Comparison of ENCODE assay signal across 1 cellular context in genomic region chr1:8013399-8013798, GRCh38.
TF ChIP-seq lines count a peak whose summit lies in the region.

No MANE protein-coding gene starts in this region.

TF ChIP-seq in GM23338, 12 proteins besides CTCF, POLR2A, EP300 and RAD21:
- TF ChIP-seq ZNF462 (CRISPR knock-in tag; IDR thresholded peaks at IDR 0.05): no peak
- no peak for TF ChIP-seq STAT1 (IDR thresholded peaks at IDR 0.05; ENCODE audit: unreplicated experiment)
- TF ChIP-seq JUNB (IDR thresholded peaks at IDR 0.05; ENCODE audit: unreplicated experiment): no peak
- TF ChIP-seq, protein P1, sequence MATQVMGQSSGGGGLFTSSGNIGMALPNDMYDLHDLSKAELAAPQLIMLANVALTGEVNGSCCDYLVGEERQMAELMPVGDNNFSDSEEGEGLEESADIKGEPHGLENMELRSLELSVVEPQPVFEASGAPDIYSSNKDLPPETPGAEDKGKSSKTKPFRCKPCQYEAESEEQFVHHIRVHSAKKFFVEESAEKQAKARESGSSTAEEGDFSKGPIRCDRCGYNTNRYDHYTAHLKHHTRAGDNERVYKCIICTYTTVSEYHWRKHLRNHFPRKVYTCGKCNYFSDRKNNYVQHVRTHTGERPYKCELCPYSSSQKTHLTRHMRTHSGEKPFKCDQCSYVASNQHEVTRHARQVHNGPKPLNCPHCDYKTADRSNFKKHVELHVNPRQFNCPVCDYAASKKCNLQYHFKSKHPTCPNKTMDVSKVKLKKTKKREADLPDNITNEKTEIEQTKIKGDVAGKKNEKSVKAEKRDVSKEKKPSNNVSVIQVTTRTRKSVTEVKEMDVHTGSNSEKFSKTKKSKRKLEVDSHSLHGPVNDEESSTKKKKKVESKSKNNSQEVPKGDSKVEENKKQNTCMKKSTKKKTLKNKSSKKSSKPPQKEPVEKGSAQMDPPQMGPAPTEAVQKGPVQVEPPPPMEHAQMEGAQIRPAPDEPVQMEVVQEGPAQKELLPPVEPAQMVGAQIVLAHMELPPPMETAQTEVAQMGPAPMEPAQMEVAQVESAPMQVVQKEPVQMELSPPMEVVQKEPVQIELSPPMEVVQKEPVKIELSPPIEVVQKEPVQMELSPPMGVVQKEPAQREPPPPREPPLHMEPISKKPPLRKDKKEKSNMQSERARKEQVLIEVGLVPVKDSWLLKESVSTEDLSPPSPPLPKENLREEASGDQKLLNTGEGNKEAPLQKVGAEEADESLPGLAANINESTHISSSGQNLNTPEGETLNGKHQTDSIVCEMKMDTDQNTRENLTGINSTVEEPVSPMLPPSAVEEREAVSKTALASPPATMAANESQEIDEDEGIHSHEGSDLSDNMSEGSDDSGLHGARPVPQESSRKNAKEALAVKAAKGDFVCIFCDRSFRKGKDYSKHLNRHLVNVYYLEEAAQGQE (IDR thresholded peaks at IDR 0.05; ENCODE audit: unreplicated experiment): no peak
- TF ChIP-seq ZNF331 (CRISPR knock-in tag; IDR thresholded peaks at IDR 0.05; ENCODE audit: low read depth): no peak
- TF ChIP-seq EZH2phosphoT487 (IDR thresholded peaks at IDR 0.05; ENCODE audit: unreplicated experiment): no peak
- no peak for TF ChIP-seq NANOG (IDR thresholded peaks at IDR 0.05; ENCODE audit: borderline replicate concordance)
- no peak for TF ChIP-seq POLR2AphosphoS5 (IDR thresholded peaks at IDR 0.05; ENCODE audit: low read depth)
